Comparison of ENCODE assay signal across 8 cellular contexts in genomic region chr2:38709515-38710194, GRCh38. TPM values are rescaled to one million over a fixed set of nuclear protein-coding genes. Genes with fewer than 3 reads are reported as not detected.
A peak's percentile ranks its signal among the peaks of the same experiment; 100 is the strongest.
DNase-seq lines count a peak whose midpoint lies in the region; ATAC-seq, FAIRE-seq and TF ChIP-seq lines count a peak whose summit lies in the region.

No MANE protein-coding gene starts in this region.

- H3K27me3 ChIP-seq in smooth muscle cell (ENCODE audit: low read depth) = no peaks in the 10 kb centered on the region

- H2AFZ ChIP-seq in smooth muscle cell (ENCODE audit: low read depth) = no peak overlapping the region

- no peaks in the 10 kb centered on the region for H3F3A ChIP-seq in smooth muscle cell (ENCODE audit: low read depth)

- no peaks in the 10 kb centered on the region for H4K20me1 ChIP-seq in smooth muscle cell (ENCODE audit: low read depth)

- H3K9me3 ChIP-seq in smooth muscle cell (replicated peaks; ENCODE audit: low read depth) = no peaks in the 10 kb centered on the region

- no peaks in the 10 kb centered on the region for H3K27me3 Mint-ChIP-seq in T-cell

- peaks cover 0 to 4% (median 0%) of the 10 kb centered on the region in 3 donors for H3K9me3 Mint-ChIP-seq in T-cell

- no peak overlapping the region for H3K4me3 ChIP-seq in smooth muscle cell

- no peak overlapping the region for H3K27ac ChIP-seq in smooth muscle cell (ENCODE audit: low read depth)

- POLR2A ChIA-PET in T-cell (lab: Charles Lee) = interaction anchor here (0.6 to 1.6 kb wide), 5 partner anchors 26 to 145 kb away, joined by 3 to 25 read pairs (median 5); no protein-coding TSS in a partner anchor

- peak overlapping the region; percentile 34 to 62 (median 54) for H3K4me3 Mint-ChIP-seq in T-cell

- peaks cover 53 to 77% (median 62%) of the 10 kb centered on the region in 3 donors for H3K4me1 Mint-ChIP-seq in T-cell

- H3K9ac ChIP-seq in smooth muscle cell (ENCODE audit: low read depth) = no peak overlapping the region

- peak overlapping the region; percentile 94 to 96 for H3K27ac Mint-ChIP-seq in T-cell

- H3K36me3 Mint-ChIP-seq in T-cell = peaks cover 35% of the 10 kb centered on the region

- no peaks in the 10 kb centered on the region for H3K4me1 ChIP-seq in smooth muscle cell (ENCODE audit: low read depth)

- H3K4me2 ChIP-seq in smooth muscle cell = no peak overlapping the region

- ATAC-seq in GM19467 (IDR thresholded peaks at IDR 0.05; ENCODE audit: unreplicated experiment) (peak; percentile 63), T-cell (replicated peaks in 1 of 4) (peak; percentile 67 to 86 (median 72))

- TF ChIP-seq POLR2A in GM12891 (IDR thresholded peaks at IDR 0.05; ENCODE audit: low read depth, low read length) = no peak

- H3K36me3 ChIP-seq in smooth muscle cell (ENCODE audit: low read depth) = no peaks in the 10 kb centered on the region

- no peak for DNase-seq in GM12891 (ENCODE audit: insufficient read length, low spot score)
- DNase-seq in T-cell = peak in 24 of 34 experiments; percentile 8 to 56 (median 29)
- DNase-seq in effector CD4-positive, alpha-beta T cell = peak; percentile 20
- no peak for DNase-seq in HUDEP-2 (lab: John Stamatoyannopoulos, UW; ENCODE audit: unreplicated experiment in 76 of 76)
- no peak for DNase-seq in EL
- DNase-seq in smooth muscle cell (lab: John Stamatoyannopoulos, UW; ENCODE audit: unreplicated experiment) = no peak
- DNase-seq in foreskin melanocyte = no peak

- no peak for TF ChIP-seq CTCF in smooth muscle cell (IDR thresholded peaks at IDR 0.05; ENCODE audit: borderline replicate concordance, insufficient read depth, poor library complexity, severe bottlenecking)

- 64% methylated on average over 6 of the region's 6 CpGs for WGBS in smooth muscle cell (ENCODE audit: low lambda C conversion rate)

- no peaks in the 10 kb centered on the region for H3K79me2 ChIP-seq in smooth muscle cell (ENCODE audit: low read depth)

- FAIRE-seq in GM12891 (lab: Jason Lieb, UNC) = peak; percentile 38

- CTCF ChIA-PET in T-cell (lab: Charles Lee) = interaction anchor here (0.6 to 2.2 kb wide), 9 partner anchors 10 to 1744 kb away, joined by 3 to 17 read pairs (median 3); partner anchors contain the start of gene GALM (in 1 of the 2)

TF ChIP-seq in GM12891, 5 proteins besides CTCF, POLR2A, EP300 and RAD21:
- no peak for TF ChIP-seq POLR2AphosphoS5 (IDR thresholded peaks at IDR 0.05; ENCODE audit: low read depth, low read length)
- TF ChIP-seq POU2F2 (IDR thresholded peaks at IDR 0.05; ENCODE audit: low read depth, low read length) = peak; percentile 92

RNA-seq across cellular contexts. Expression of gene SRSF7, which starts 41.5 kb away (rescaled TPM):
- polyA plus RNA-seq in GM12891 (2012; ENCODE audit: low read depth, missing spikeins) = 278 TPM
- 100 to 1,000 TPM; 252 to 649 (median 265) TPM for total RNA-seq in T-cell
- total RNA-seq in smooth muscle cell = 92.5 and 122 TPM in 2 replicates
- polyA plus RNA-seq in smooth muscle cell = 102 and 107 TPM in 2 replicates

RNA-seq across cellular contexts. Expression of gene GALM, which starts 43.7 kb away (rescaled TPM):
- polyA plus RNA-seq in GM12891 (2012; ENCODE audit: low read depth, missing spikeins) = 24.9 TPM
- total RNA-seq in T-cell = 10 to 100 TPM; 14.3 to 29.4 (median 17.3) TPM
- 11.0 and 13.1 TPM in 2 replicates for total RNA-seq in smooth muscle cell
- polyA plus RNA-seq in smooth muscle cell = 8.5 and 18.9 TPM in 2 replicates

Comparison
In these comparisons a context has a peak if more than half of its experiments do, and no peak if none do; other contexts are left out.
1. DNase-seq: peak in T-cell (24 of 34) and effector CD4-positive, alpha-beta T cell (single experiment); none in GM12891 (single experiment), HUDEP-2 (0 of 76), EL (single experiment), smooth muscle cell (single experiment) and foreskin melanocyte (single experiment).